In genomic region chr14:63200035-63200740, GRCh38 we compare ENCODE assay signal across 25 cellular contexts. TPM values are rescaled to one million over a fixed set of nuclear protein-coding genes. Genes with fewer than 3 reads are reported as not detected.
DNase-seq lines count a peak whose midpoint lies in the region; ATAC-seq, FAIRE-seq and TF ChIP-seq lines count a peak whose summit lies in the region.
"Had no signal": no experiment of that assay in that cellular context is flagged by ENCODE, and none has a peak within 500 bp of the region (broad histone marks: within the 10 kb centered on the region; RNA-seq: fewer than 3 reads in every experiment).

No MANE protein-coding gene starts in this region.

- ATAC-seq in Right ventricle myocardium inferior (peak; percentile 18), left cardiac atrium (peak in 1 of 2 donors; percentile 23), gastrocnemius medialis (no peak), T-cell (replicated peaks in 1 of 4) (no peak)
- no peak for ATAC-seq in CD4-positive, alpha-beta T cell (ENCODE audit: poor library complexity)
- no peak for ATAC-seq in CD8-positive, alpha-beta T cell
- ATAC-seq: GM12878, GM23338, PC-3 had no signal

- H3K9me3 ChIP-seq in endothelial cell of umbilical vein (replicated peaks; ENCODE audit: control insufficient read depth, insufficient read depth, low read length) = no peaks in the 10 kb centered on the region
- no peaks in the 10 kb centered on the region for H3K9me3 ChIP-seq in gastrocnemius medialis
- H3K9me3 ChIP-seq in CD4-positive, alpha-beta T cell (ENCODE audit: control insufficient read depth, low read length) = no peaks in the 10 kb centered on the region
- H3K9me3 ChIP-seq in CD8-positive, alpha-beta T cell (ENCODE audit: low read length) = no peaks in the 10 kb centered on the region
- H3K9me3 ChIP-seq: BE2C, HAP-1 had no signal

- CTCF ChIA-PET in endothelial cell of umbilical vein (lab: Charles Lee) = no interaction called here
- CTCF ChIA-PET in T-cell (lab: Charles Lee) = no interaction called here
- CTCF ChIA-PET in CD4-positive, alpha-beta T cell (lab: Charles Lee) = no interaction called here
- CTCF ChIA-PET in CD8-positive, alpha-beta T cell (lab: Charles Lee) = no interaction called here

- H3K9ac ChIP-seq in endothelial cell of umbilical vein (replicated peaks; ENCODE audit: extremely low read depth, insufficient read depth, low read length) = no peak overlapping the region
- H3K9ac ChIP-seq: KMS-11 had no signal

- peaks cover 0 to 3% (median 0%) of the 10 kb centered on the region in 3 donors for H3K9me3 Mint-ChIP-seq in T-cell
- no peaks in the 10 kb centered on the region for H3K9me3 Mint-ChIP-seq in CD4-positive, alpha-beta T cell
- no peaks in the 10 kb centered on the region for H3K9me3 Mint-ChIP-seq in CD8-positive, alpha-beta T cell
- H3K9me3 Mint-ChIP-seq: HFFc6 had no signal

- BruUV-seq in endothelial cell of umbilical vein (replicated peaks; lab: Mats Ljungman, UMichigan) = no TSS peak

- in situ Hi-C loops in gastrocnemius medialis (cut with MboI; ENCODE audit: low sequenced_read_pairs in 4 of 4) = no loop called here

- H4K20me1 ChIP-seq in endothelial cell of umbilical vein (replicated peaks; ENCODE audit: control insufficient read depth, extremely low read depth, insufficient read depth, low read length) = no peaks in the 10 kb centered on the region

- TF ChIP-seq POLR2A in endothelial cell of umbilical vein (IDR thresholded peaks at IDR 0.05; ENCODE audit: low read depth, low read length) (no peak), gastrocnemius medialis (IDR thresholded peaks at IDR 0.05) (no peak)

- H3K4me3 Mint-ChIP-seq in T-cell = no peak overlapping the region
- H3K4me3 Mint-ChIP-seq in CD4-positive, alpha-beta T cell = no peak overlapping the region
- H3K4me3 Mint-ChIP-seq in CD8-positive, alpha-beta T cell = no peak overlapping the region
- H3K4me3 Mint-ChIP-seq: CD14-positive monocyte, GM23338, HFFc6 had no signal

- intact Hi-C loops in Right ventricle myocardium inferior (cut with DNase I) = no loop called here
- intact Hi-C loops in cardiac septum (cut with DNase I) = no loop called here
- intact Hi-C loops in endothelial cell of umbilical vein (cut with micrococcal nuclease) = no loop called here
- intact Hi-C loops in left cardiac atrium (cut with DNase I) = no loop called here
- intact Hi-C loops in gastrocnemius medialis (cut with DNase I; ENCODE audit: low total_unique reads) = no loop called here
- intact Hi-C loops in CD4-positive, alpha-beta T cell (cut with DNase I, micrococcal nuclease) = no loop called here
- intact Hi-C loops in CD8-positive, alpha-beta T cell (cut with DNase I, micrococcal nuclease) = no loop called here

- DNase-seq in Right ventricle myocardium inferior (ENCODE audit: missing footprints) = no peak
- no peak for DNase-seq in cardiac septum (ENCODE audit: low spot score)
- DNase-seq in endothelial cell of umbilical vein (ENCODE audit: low read depth, low spot score) = no peak
- DNase-seq in left cardiac atrium = peak; percentile 53
- DNase-seq in gastrocnemius medialis = peak; percentile 13 to 34
- DNase-seq in T-cell = no peak
- no peak for DNase-seq in CD4-positive, alpha-beta T cell
- DNase-seq in CD8-positive, alpha-beta T cell = no peak
- DNase-seq: 8988T, ACHN, BE2C, COR-L47, HFFc6, MM.1S, NCI-H2029, NCI-H446, NCI-H524 treated with DMSO at 0.1 percent for 48 hours, NCI-H774, PC-3 had no signal

- POLR2A ChIA-PET in endothelial cell of umbilical vein (lab: Charles Lee) = no interaction called here
- POLR2A ChIA-PET in T-cell (lab: Charles Lee) = no interaction called here
- POLR2A ChIA-PET in CD4-positive, alpha-beta T cell (lab: Charles Lee) = no interaction called here
- POLR2A ChIA-PET in CD8-positive, alpha-beta T cell (lab: Charles Lee) = no interaction called here

- peaks cover 12 to 22% of the 10 kb centered on the region in 2 donors for H3K27me3 Mint-ChIP-seq in T-cell
- peaks cover 30% of the 10 kb centered on the region for H3K27me3 Mint-ChIP-seq in CD4-positive, alpha-beta T cell
- peaks cover 17% of the 10 kb centered on the region for H3K27me3 Mint-ChIP-seq in CD8-positive, alpha-beta T cell (ENCODE audit: low read depth)

- H3K4me1 ChIP-seq in endothelial cell of umbilical vein (ENCODE audit: control insufficient read depth, extremely low read depth, insufficient read depth, low read length) (peaks cover 16% of the 10 kb centered on the region), gastrocnemius medialis (peaks cover 6 to 12% of the 10 kb centered on the region in 2 donors)
- no peaks in the 10 kb centered on the region for H3K4me1 ChIP-seq in CD8-positive, alpha-beta T cell (ENCODE audit: insufficient read depth, low read length)
- H3K4me1 ChIP-seq: BE2C, HAP-1 had no signal

- no peak overlapping the region for H3K27ac Mint-ChIP-seq in T-cell
- no peak overlapping the region for H3K27ac Mint-ChIP-seq in CD4-positive, alpha-beta T cell
- H3K27ac Mint-ChIP-seq in CD8-positive, alpha-beta T cell = no peak overlapping the region
- H3K27ac Mint-ChIP-seq: CD14-positive monocyte, GM23338, HFFc6 had no signal

- H2AFZ ChIP-seq in endothelial cell of umbilical vein (ENCODE audit: low read depth, low read length) = no peak overlapping the region
- H2AFZ ChIP-seq: GM23338 had no signal

- FAIRE-seq in endothelial cell of umbilical vein (lab: Jason Lieb, UNC) = peak; percentile 24
- FAIRE-seq: G401.6, GM12878 had no signal

- H3K36me3 ChIP-seq in endothelial cell of umbilical vein (ENCODE audit: control insufficient read depth in 2 of 2, extremely low read depth in 1 of 2, insufficient read depth in 2 of 2, low read length in 2 of 2) (no peaks in the 10 kb centered on the region), gastrocnemius medialis (no peaks in the 10 kb centered on the region)
- no peaks in the 10 kb centered on the region for H3K36me3 ChIP-seq in CD8-positive, alpha-beta T cell (ENCODE audit: insufficient read depth, low read length)
- H3K36me3 ChIP-seq: BE2C, HAP-1 had no signal

- peaks cover 9% of the 10 kb centered on the region for H3K79me2 ChIP-seq in endothelial cell of umbilical vein (ENCODE audit: control insufficient read depth, insufficient read depth, low read length)

- H3K9me1 ChIP-seq in endothelial cell of umbilical vein (replicated peaks; ENCODE audit: control insufficient read depth, extremely low read depth, insufficient read depth, low read length) = no peaks in the 10 kb centered on the region

- no peak overlapping the region for H3K4me2 ChIP-seq in endothelial cell of umbilical vein (ENCODE audit: insufficient read depth, low read length)
- H3K4me2 ChIP-seq: GM23338, KMS-11 had no signal

- no peak overlapping the region for H3K4me3 ChIP-seq in endothelial cell of umbilical vein (replicated peaks in 1 of 3; ENCODE audit: insufficient read depth in 1 of 3, low read depth in 1 of 3, low read length in 3 of 3)
- no peak overlapping the region for H3K4me3 ChIP-seq in gastrocnemius medialis
- H3K4me3 ChIP-seq in CD8-positive, alpha-beta T cell (ENCODE audit: low read depth, low read length) = no peak overlapping the region
- H3K4me3 ChIP-seq: GM12878, GM23338, HAP-1 had no signal

- H3K4me1 Mint-ChIP-seq in T-cell = no peaks in the 10 kb centered on the region
- H3K4me1 Mint-ChIP-seq in CD4-positive, alpha-beta T cell (ENCODE audit: low read depth) = no peaks in the 10 kb centered on the region
- H3K4me1 Mint-ChIP-seq in CD8-positive, alpha-beta T cell (ENCODE audit: low read depth) = no peaks in the 10 kb centered on the region
- H3K4me1 Mint-ChIP-seq: CD14-positive monocyte had no signal

- H3K27ac ChIP-seq in endothelial cell of umbilical vein (ENCODE audit: insufficient read depth, low read depth, low read length) = no peak overlapping the region
- H3K27ac ChIP-seq in gastrocnemius medialis = peak overlapping the region in 2 of 4 donors; percentile 29 to 41
- no peak overlapping the region for H3K27ac ChIP-seq in CD4-positive, alpha-beta T cell (ENCODE audit: low read depth, low read length)
- H3K27ac ChIP-seq in CD8-positive, alpha-beta T cell (ENCODE audit: low read depth, low read length) = no peak overlapping the region
- H3K27ac ChIP-seq: KMS-11 had no signal

- TF ChIP-seq CTCF in endothelial cell of umbilical vein (IDR thresholded peaks at IDR 0.05; ENCODE audit: extremely low read depth in 1 of 2, insufficient read depth in 1 of 2, low read depth in 1 of 2, low read length in 2 of 2) (no peak), gastrocnemius medialis (IDR thresholded peaks at IDR 0.05 in 4 of 5, conservative IDR thresholded peaks at IDR 0.05 in 1 of 5) (no peak)
- TF ChIP-seq CTCF in CD4-positive, alpha-beta T cell (IDR thresholded peaks at IDR 0.05) = no peak
- no peak for TF ChIP-seq CTCF in CD8-positive, alpha-beta T cell (IDR thresholded peaks at IDR 0.05)

- dilution Hi-C loops in endothelial cell of umbilical vein (cut with MboI; ENCODE audit: extremely low pct_ligation_motif_present, low sequenced_read_pairs) = no loop called here

- no peaks in the 10 kb centered on the region for H3K27me3 ChIP-seq in endothelial cell of umbilical vein (ENCODE audit: control insufficient read depth in 2 of 2, insufficient read depth in 2 of 2, low read length in 2 of 2)
- H3K27me3 ChIP-seq in gastrocnemius medialis = no peaks in the 10 kb centered on the region
- peaks cover 10% of the 10 kb centered on the region for H3K27me3 ChIP-seq in CD4-positive, alpha-beta T cell (ENCODE audit: control insufficient read depth, insufficient read depth, low read length)
- no peaks in the 10 kb centered on the region for H3K27me3 ChIP-seq in CD8-positive, alpha-beta T cell (ENCODE audit: insufficient read depth, low read length)
- H3K27me3 ChIP-seq: BE2C had no signal

- no peaks in the 10 kb centered on the region for H3K36me3 Mint-ChIP-seq in T-cell
- H3K36me3 Mint-ChIP-seq in CD4-positive, alpha-beta T cell (ENCODE audit: low read depth) = no peaks in the 10 kb centered on the region
- H3K36me3 Mint-ChIP-seq in CD8-positive, alpha-beta T cell = no peaks in the 10 kb centered on the region
- H3K36me3 Mint-ChIP-seq: CD14-positive monocyte had no signal

TF ChIP-seq in endothelial cell of umbilical vein, 7 proteins besides CTCF, POLR2A, EP300 and RAD21 (continues in another document):
- TF ChIP-seq FOS (IDR thresholded peaks at IDR 0.05; ENCODE audit: borderline replicate concordance, insufficient read depth, low read length) = no peak

RNA-seq across cellular contexts. Expression of gene RHOJ, which starts 4.1 kb away (rescaled TPM):
- total RNA-seq in Right ventricle myocardium inferior (18.3 TPM), cardiac septum (14.7 TPM), endothelial cell of umbilical vein (177 and 191 TPM in 2 replicates), left cardiac atrium (10 to 100 TPM; 19.5 to 27.1 TPM), gastrocnemius medialis (1 to 10 TPM; 2.8 to 4.9 (median 3.8) TPM), T-cell (not detected)
- polyA plus RNA-seq in endothelial cell of umbilical vein = 485 and 486 TPM in 2 replicates
- 449 and 481 TPM in 2 replicates for polyA plus RNA-seq in endothelial cell of umbilical vein (2011; cell fraction: cytosol; rRNA removed)
- polyA plus RNA-seq in endothelial cell of umbilical vein (2011; cell fraction: nucleus; rRNA removed) = 868 and 1,006 TPM in 2 replicates
- 280 and 281 TPM in 2 replicates for polyA plus RNA-seq in endothelial cell of umbilical vein (2012)
- 1,842 and 2,031 TPM in 2 replicates for polyA minus RNA-seq in endothelial cell of umbilical vein
- not detected for polyA minus RNA-seq in endothelial cell of umbilical vein (2011; cell fraction: cytosol; rRNA and poly(A)+ RNA removed)
- polyA minus RNA-seq in endothelial cell of umbilical vein (2011; cell fraction: nucleus; rRNA and poly(A)+ RNA removed) = 1,100 and 1,279 TPM in 2 replicates
- total RNA-seq in CD4-positive, alpha-beta T cell = not detected
- total RNA-seq in CD8-positive, alpha-beta T cell = not detected
- total RNA-seq: GM12878, PC-3 had no signal
- polyA plus RNA-seq: CD14-positive monocyte, GM12878, GM23338 had no signal

Comparison
In these comparisons a context has a peak if more than half of its experiments do, and no peak if none do; other contexts are left out.
1. DNase-seq: peak in left cardiac atrium (single experiment) and gastrocnemius medialis (2 of 2); none in Right ventricle myocardium inferior (single experiment), cardiac septum (single experiment), endothelial cell of umbilical vein (single experiment), T-cell (0 of 34), CD4-positive, alpha-beta T cell (0 of 10) and CD8-positive, alpha-beta T cell (0 of 7).